Comparison of ENCODE assay signal across 24 cellular contexts in genomic region chr6:155519339-155519738, GRCh38.
A peak's percentile ranks its signal among the peaks of the same experiment; 100 is the strongest.
DNase-seq lines count a peak whose midpoint lies in the region; ATAC-seq, FAIRE-seq and TF ChIP-seq lines count a peak whose summit lies in the region.
"Had no signal": no experiment of that assay in that cellular context is flagged by ENCODE, and none has a peak within 500 bp of the region (broad histone marks: within the 10 kb centered on the region; RNA-seq: fewer than 3 reads in every experiment).

No MANE protein-coding gene starts in this region.

- peak overlapping the region; percentile 44 for H3K27ac ChIP-seq in endodermal cell (ENCODE audit: low read depth, low read length)
- H3K27ac ChIP-seq in esophagus squamous epithelium = no peak overlapping the region
- H3K27ac ChIP-seq in kidney (ENCODE audit: low read depth in 2 of 2, low read length in 2 of 2) = no peak overlapping the region
- H3K27ac ChIP-seq: Peyer's patch had no signal

- H3K27me3 Mint-ChIP-seq in endodermal cell (ENCODE audit: insufficient read depth) = no peaks in the 10 kb centered on the region
- H3K27me3 Mint-ChIP-seq: B cell had no signal

- FAIRE-seq in GM12892 (lab: Jason Lieb, UNC) = peak; percentile 63
- no peak for FAIRE-seq in kidney (lab: Jason Lieb, UNC)
- FAIRE-seq: A204.1, D721Med, H54, K562 had no signal

- DNase-seq in GM12892 (ENCODE audit: insufficient read length) (no peak), GM20000 (ENCODE audit: low spot score) (peak; percentile 8), endodermal cell (no peak), esophagus squamous epithelium (lab: John Stamatoyannopoulos, UW) (no peak), kidney (no peak)
- DNase-seq: DMS53, EL, GF-D8, MG63, NCI-H1048, NCI-H1436, NCI-H2029, NCI-H345, NCI-H524, NCI-H774, Peyer's patch had no signal

- H3K36me3 Mint-ChIP-seq in endodermal cell (ENCODE audit: low read depth) = no peaks in the 10 kb centered on the region

- intact Hi-C loops in esophagus squamous epithelium (cut with DNase I) (no loop called here), kidney (cut with DNase I) (no loop called here)

- H3K4me3 Mint-ChIP-seq in endodermal cell = no peak overlapping the region
- H3K4me3 Mint-ChIP-seq: B cell had no signal

- H3K9me3 ChIP-seq in endodermal cell (ENCODE audit: control insufficient read depth, low read length) (no peaks in the 10 kb centered on the region), esophagus squamous epithelium (no peaks in the 10 kb centered on the region), kidney (ENCODE audit: control insufficient read depth in 1 of 2, low read length in 2 of 2) (no peaks in the 10 kb centered on the region)
- H3K9me3 ChIP-seq: MG63, Peyer's patch had no signal

- no peaks in the 10 kb centered on the region for H3K36me3 ChIP-seq in endodermal cell (ENCODE audit: control insufficient read depth, insufficient read depth, low read length)
- H3K36me3 ChIP-seq in esophagus squamous epithelium = no peaks in the 10 kb centered on the region
- H3K36me3 ChIP-seq in kidney (ENCODE audit: control insufficient read depth in 1 of 2, insufficient read depth in 2 of 2, low read length in 2 of 2) = no peaks in the 10 kb centered on the region
- H3K36me3 ChIP-seq: MG63, Peyer's patch had no signal

- TF ChIP-seq CTCF in GM20000 (IDR thresholded peaks at IDR 0.05; ENCODE audit: extremely low read depth, missing control alignments) (no peak), endodermal cell (conservative IDR thresholded peaks at IDR 0.05) (no peak), esophagus squamous epithelium (IDR thresholded peaks at IDR 0.05) (no peak), kidney (IDR thresholded peaks at IDR 0.05; ENCODE audit: borderline replicate concordance, extremely low read depth, insufficient read depth) (no peak)

- H3K9ac ChIP-seq in endodermal cell (ENCODE audit: extremely low read depth, low read length, poor library complexity, severe bottlenecking) (no peak overlapping the region), kidney (ENCODE audit: low read length in 2 of 2) (no peak overlapping the region)

- H3K27ac Mint-ChIP-seq in endodermal cell = no peak overlapping the region
- H3K27ac Mint-ChIP-seq: B cell had no signal

- peaks cover 5% of the 10 kb centered on the region for H3K4me1 ChIP-seq in endodermal cell (ENCODE audit: control insufficient read depth, insufficient read depth, low read length)
- no peaks in the 10 kb centered on the region for H3K4me1 ChIP-seq in esophagus squamous epithelium
- no peaks in the 10 kb centered on the region for H3K4me1 ChIP-seq in kidney (ENCODE audit: control insufficient read depth in 1 of 2, insufficient read depth in 1 of 2, low read depth in 1 of 2, low read length in 2 of 2)
- H3K4me1 ChIP-seq: Peyer's patch had no signal

- H3K4me1 Mint-ChIP-seq in endodermal cell = peaks cover 12% of the 10 kb centered on the region
- H3K4me1 Mint-ChIP-seq: B cell had no signal

- TF ChIP-seq POLR2A in GM12892 (IDR thresholded peaks at IDR 0.05; ENCODE audit: low read depth, low read length) (no peak), esophagus squamous epithelium (IDR thresholded peaks at IDR 0.05) (no peak)

- peaks cover 3% of the 10 kb centered on the region for H3K9me3 Mint-ChIP-seq in endodermal cell

- no peak overlapping the region for H3K4me3 ChIP-seq in endodermal cell (ENCODE audit: low read length)
- no peak overlapping the region for H3K4me3 ChIP-seq in esophagus squamous epithelium
- H3K4me3 ChIP-seq in kidney (ENCODE audit: low read length in 2 of 2) = no peak overlapping the region
- H3K4me3 ChIP-seq: K562, MG63, Peyer's patch had no signal

- ATAC-seq in HG03280 (IDR thresholded peaks at IDR 0.05; ENCODE audit: unreplicated experiment) (peak; percentile 54), HG02642 (IDR thresholded peaks at IDR 0.05; ENCODE audit: poor library complexity, unreplicated experiment) (no peak)
- ATAC-seq: K562, SK-N-SH treated with all-trans-retinoic acid at 6 μM for 48 hours had no signal

- H3K27me3 ChIP-seq in endodermal cell (ENCODE audit: control insufficient read depth, insufficient read depth, low read length, poor library complexity, severe bottlenecking) = no peaks in the 10 kb centered on the region
- H3K27me3 ChIP-seq in esophagus squamous epithelium = no peaks in the 10 kb centered on the region
- H3K27me3 ChIP-seq: MG63, Peyer's patch had no signal
